ENCODE assay signal across 17 cellular contexts in the genomic region with DNA sequence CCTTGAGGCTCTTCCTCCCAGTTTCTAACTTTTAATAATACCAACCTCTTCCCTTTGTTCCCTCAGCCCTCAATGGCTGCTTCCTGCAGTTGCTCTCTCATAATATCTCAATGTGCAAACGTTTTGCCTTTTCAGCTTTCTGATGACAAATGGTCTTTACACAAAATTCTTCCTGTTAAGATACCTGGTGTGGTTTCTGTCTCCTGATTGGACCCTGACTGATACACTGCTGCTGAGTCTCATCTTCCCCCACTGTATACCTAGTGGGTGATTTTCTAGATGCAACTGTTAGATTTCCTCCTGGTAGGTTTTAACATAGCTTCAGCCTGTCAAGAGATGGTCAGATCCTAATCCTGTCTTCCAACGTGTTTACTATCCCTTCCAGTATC.
DNase-seq lines count a peak whose midpoint lies in the region; ATAC-seq and TF ChIP-seq lines count a peak whose summit lies in the region.
"Had no signal": no experiment of that assay in that cellular context is flagged by ENCODE, and none has a peak within 500 bp of the region (broad histone marks: within the 10 kb centered on the region; RNA-seq: fewer than 3 reads in every experiment).

No MANE protein-coding gene starts in this region.

- H3K4me1 ChIP-seq in heart right ventricle, result peaks cover 0 to 13% (median 0%) of the 10 kb centered on the region in 9 donors

- H3K27ac Mint-ChIP-seq in activated CD8-positive, alpha-beta memory T cell treated with anti-CD3 and anti-CD28 coated beads, Interleukin-2, amount 10 ng/mL, durations not matched to agents 7 days and 5 days, result peak overlapping the region; percentile 30
- peak overlapping the region; percentile 4 for H3K27ac Mint-ChIP-seq in central memory CD8-positive, alpha-beta T cell (ENCODE audit: low read depth)
- peak overlapping the region; percentile 5 for H3K27ac Mint-ChIP-seq in stimulated activated effector memory CD8-positive, alpha-beta T cell treated with anti-CD3 and anti-CD28 coated beads, Interleukin-12 subunit alpha, Interleukin-12 subunit beta, amount 100 ng/mL, for 72 hours
- H3K27ac Mint-ChIP-seq: HFFc6 had no signal

- H3K9me3 ChIP-seq in KOPT-K1 (ENCODE audit: insufficient read depth, low read length, poor library complexity, severe bottlenecking), result no peaks in the 10 kb centered on the region
- peaks cover 0 to 18% (median 5%) of the 10 kb centered on the region in 11 donors for H3K9me3 ChIP-seq in heart right ventricle

- no peak for TF ChIP-seq CTCF in heart right ventricle (IDR thresholded peaks at IDR 0.05)

- no peak overlapping the region for H3K4me3 Mint-ChIP-seq in activated CD8-positive, alpha-beta memory T cell treated with anti-CD3 and anti-CD28 coated beads, Interleukin-2, amount 10 ng/mL, durations not matched to agents 7 days and 5 days
- H3K4me3 Mint-ChIP-seq in central memory CD8-positive, alpha-beta T cell, result no peak overlapping the region
- H3K4me3 Mint-ChIP-seq in stimulated activated effector memory CD8-positive, alpha-beta T cell treated with anti-CD3 and anti-CD28 coated beads, Interleukin-12 subunit alpha, Interleukin-12 subunit beta, amount 100 ng/mL, for 72 hours, result no peak overlapping the region
- H3K4me3 Mint-ChIP-seq: CD14-positive monocyte, HFFc6 had no signal

- H3K27me3 Mint-ChIP-seq in activated CD8-positive, alpha-beta memory T cell treated with anti-CD3 and anti-CD28 coated beads, Interleukin-2, amount 10 ng/mL, durations not matched to agents 7 days and 5 days, result no peaks in the 10 kb centered on the region
- no peaks in the 10 kb centered on the region for H3K27me3 Mint-ChIP-seq in central memory CD8-positive, alpha-beta T cell

- H3K27ac ChIP-seq in KOPT-K1 (ENCODE audit: low read depth, low read length, poor library complexity, severe bottlenecking) (peak overlapping the region; percentile 94), heart right ventricle (no peak overlapping the region)

- DNase-seq in activated CD8-positive, alpha-beta memory T cell treated with anti-CD3 and anti-CD28 coated beads, Interleukin-2, amount 10 ng/mL, durations not matched to agents 7 days and 5 days, result no peak
- DNase-seq in activated CD8-positive, alpha-beta memory T cell treated with anti-CD3 and anti-CD28 coated beads, Interleukin-2, amount 50 U/mL, for 4 hours, result no peak
- no peak for DNase-seq in central memory CD8-positive, alpha-beta T cell (ENCODE audit: low spot score in 2 of 2)
- DNase-seq in stimulated activated effector memory CD8-positive, alpha-beta T cell treated with anti-CD3 and anti-CD28 coated beads, Interleukin-12 subunit alpha, Interleukin-12 subunit beta, amount 100 ng/mL, for 72 hours (ENCODE audit: low spot score in 2 of 2), result no peak
- no peak for DNase-seq in effector CD8-positive, alpha-beta T cell (lab: John Stamatoyannopoulos, UW)
- DNase-seq in heart right ventricle, result no peak
- DNase-seq: DMS53, H7, HFFc6, NCI-H1417, NCI-H187, NCI-H446, NCI-H526, Right ventricle myocardium superior had no signal

- intact Hi-C loops in heart right ventricle (cut with DNase I), result no loop called here

- WGBS in heart right ventricle, 2 donors, result 57 to 58% methylated on average over 2 of the region's 2 CpGs

- no peak for ATAC-seq in activated CD8-positive, alpha-beta memory T cell treated with anti-CD3 and anti-CD28 coated beads, Interleukin-2, amount 10 ng/mL, durations not matched to agents 7 days and 5 days
- no peak for ATAC-seq in central memory CD8-positive, alpha-beta T cell (replicated peaks; ENCODE audit: extremely low read depth, poor library complexity, severe bottlenecking)
- ATAC-seq in stimulated activated effector memory CD8-positive, alpha-beta T cell treated with anti-CD3 and anti-CD28 coated beads, Interleukin-12 subunit alpha, Interleukin-12 subunit beta, amount 100 ng/mL, for 72 hours, result no peak
- ATAC-seq in HG02763 (IDR thresholded peaks at IDR 0.05; ENCODE audit: unreplicated experiment), result no peak
- no peak for ATAC-seq in heart right ventricle

- H3K9me3 Mint-ChIP-seq in activated CD8-positive, alpha-beta memory T cell treated with anti-CD3 and anti-CD28 coated beads, Interleukin-2, amount 10 ng/mL, durations not matched to agents 7 days and 5 days (ENCODE audit: low read depth), result peaks cover 3% of the 10 kb centered on the region
- peaks cover 5% of the 10 kb centered on the region for H3K9me3 Mint-ChIP-seq in central memory CD8-positive, alpha-beta T cell
- peaks cover 4% of the 10 kb centered on the region for H3K9me3 Mint-ChIP-seq in stimulated activated effector memory CD8-positive, alpha-beta T cell treated with anti-CD3 and anti-CD28 coated beads, Interleukin-12 subunit alpha, Interleukin-12 subunit beta, amount 100 ng/mL, for 72 hours

- H3K36me3 Mint-ChIP-seq in activated CD8-positive, alpha-beta memory T cell treated with anti-CD3 and anti-CD28 coated beads, Interleukin-2, amount 10 ng/mL, durations not matched to agents 7 days and 5 days, result peaks cover 6% of the 10 kb centered on the region
- no peaks in the 10 kb centered on the region for H3K36me3 Mint-ChIP-seq in central memory CD8-positive, alpha-beta T cell (ENCODE audit: insufficient read depth)
- no peaks in the 10 kb centered on the region for H3K36me3 Mint-ChIP-seq in stimulated activated effector memory CD8-positive, alpha-beta T cell treated with anti-CD3 and anti-CD28 coated beads, Interleukin-12 subunit alpha, Interleukin-12 subunit beta, amount 100 ng/mL, for 72 hours
- H3K36me3 Mint-ChIP-seq: CD14-positive monocyte had no signal

- no peaks in the 10 kb centered on the region for H3K27me3 ChIP-seq in heart right ventricle

- peaks cover 34% of the 10 kb centered on the region for H3K4me1 Mint-ChIP-seq in activated CD8-positive, alpha-beta memory T cell treated with anti-CD3 and anti-CD28 coated beads, Interleukin-2, amount 10 ng/mL, durations not matched to agents 7 days and 5 days
- H3K4me1 Mint-ChIP-seq in central memory CD8-positive, alpha-beta T cell, result peaks cover 32% of the 10 kb centered on the region
- peaks cover 31% of the 10 kb centered on the region for H3K4me1 Mint-ChIP-seq in stimulated activated effector memory CD8-positive, alpha-beta T cell treated with anti-CD3 and anti-CD28 coated beads, Interleukin-12 subunit alpha, Interleukin-12 subunit beta, amount 100 ng/mL, for 72 hours

- H3K4me3 ChIP-seq in heart right ventricle, result no peak overlapping the region

- CTCF ChIA-PET in activated CD8-positive, alpha-beta memory T cell treated with anti-CD3 and anti-CD28 coated beads, Interleukin-2, amount 10 ng/mL, durations not matched to agents 7 days and 5 days (lab: Charles Lee), result interaction anchor here (0.7 to 1.4 kb wide), 7 partner anchors 8 to 255 kb away, joined by 3 to 5 read pairs (median 4); no protein-coding TSS in a partner anchor

- H3K36me3 ChIP-seq in KOPT-K1 (ENCODE audit: insufficient read depth, low read length), result no peaks in the 10 kb centered on the region
- H3K36me3 ChIP-seq in heart right ventricle, result no peaks in the 10 kb centered on the region
